8 cellular contexts compared by ENCODE assay signal in genomic region chr2:170815746-170816498, GRCh38. TPM values are rescaled to one million over a fixed set of nuclear protein-coding genes. Genes with fewer than 3 reads are reported as not detected.
DNase-seq lines count a peak whose midpoint lies in the region; ATAC-seq, FAIRE-seq and TF ChIP-seq lines count a peak whose summit lies in the region.

No MANE protein-coding gene starts in this region.

- TF ChIP-seq CTCF in BE2C (IDR thresholded peaks at IDR 0.05; ENCODE audit: low read depth, low read length) = peak; percentile 60
- peak; percentile 85 for TF ChIP-seq CTCF in bronchial epithelial cell (IDR thresholded peaks at IDR 0.05; ENCODE audit: insufficient read depth, low read length, severe bottlenecking)

- H3K27me3 ChIP-seq in BE2C = peaks cover 80% of the 10 kb centered on the region
- H3K27me3 ChIP-seq in bronchial epithelial cell (ENCODE audit: control insufficient read depth, insufficient read depth, low read length) = peaks cover 56% of the 10 kb centered on the region

- H3K4me1 ChIP-seq in BE2C = no peaks in the 10 kb centered on the region

- ATAC-seq in GM21786 (IDR thresholded peaks at IDR 0.05; ENCODE audit: unreplicated experiment) = peak; percentile 38
- ATAC-seq in HG03039 (IDR thresholded peaks at IDR 0.05; ENCODE audit: unreplicated experiment) = no peak

- no peaks in the 10 kb centered on the region for H3K9me3 ChIP-seq in BE2C

- FAIRE-seq in bronchial epithelial cell (lab: Jason Lieb, UNC) = no peak

- H3K4me3 ChIP-seq in BE2C (ENCODE audit: low read depth, low read length) (peak overlapping the region; percentile 19), bronchial epithelial cell (ENCODE audit: low read depth, low read length) (peak overlapping the region; percentile 44)

- DNase-seq in BE2C (peak; percentile 70), NCI-H2107 (lab: John Stamatoyannopoulos, UW) (peak; percentile 85), UCSD-AML1 (lab: John Stamatoyannopoulos, UW; ENCODE audit: unreplicated experiment) (peak; percentile 65), bronchial epithelial cell (ENCODE audit: low read depth) (peak; percentile 33), kidney glomerular epithelial cell (lab: John Stamatoyannopoulos, UW) (peak; percentile 59)
- peak; percentile 71 for DNase-seq in stimulated activated CD4-positive, alpha-beta T cell treated with anti-CD3 and anti-CD28 coated beads, Interleukin-1b, Interleukin-23, amount 100 ng/mL, for 48 hours

- no peaks in the 10 kb centered on the region for H3K36me3 ChIP-seq in BE2C
- H3K36me3 ChIP-seq in bronchial epithelial cell (ENCODE audit: control insufficient read depth, insufficient read depth, low read length) = no peaks in the 10 kb centered on the region

RNA-seq across cellular contexts. Expression of gene GAD1, which starts 0.8 kb away (rescaled TPM):
- 0.12 TPM for polyA plus RNA-seq in BE2C (2012; ENCODE audit: insufficient read depth, insufficient read length, low read depth)
- total RNA-seq in bronchial epithelial cell = 1.3 and 1.7 TPM in 2 replicates

RNA-seq across cellular contexts. Expression of gene ERICH2, which starts 45.7 kb away (rescaled TPM):
- polyA plus RNA-seq in BE2C (2012; ENCODE audit: insufficient read depth, insufficient read length, low read depth) = not detected
- 4.7 and 7.7 TPM in 2 replicates for total RNA-seq in bronchial epithelial cell

Comparison
In these comparisons a context has a peak if more than half of its experiments do, and no peak if none do; other contexts are left out.
1. DNase-seq: peak in every context shown above with its lines; median percentile 85 in NCI-H2107; 71 in stimulated activated CD4-positive, alpha-beta T cell treated with anti-CD3 and anti-CD28 coated beads, Interleukin-1b, Interleukin-23, amount 100 ng/mL, for 48 hours; 70 in BE2C; 65 in UCSD-AML1; 59 in kidney glomerular epithelial cell; 33 in bronchial epithelial cell.